Comparison of ENCODE assay signal across 18 cellular contexts in genomic region chr5:134468921-134469400, GRCh38.
"Had no signal": no experiment of that assay in that cellular context is flagged by ENCODE, and none has a peak within 500 bp of the region (broad histone marks: within the 10 kb centered on the region; RNA-seq: fewer than 3 reads in every experiment).

No MANE protein-coding gene starts in this region.

- H3K9me3 Mint-ChIP-seq: dendritic cell treated with granulocyte-macrophage colony-stimulating factor and Interleukin-4, amounts not matched to agents 40 ng/mL and 50 ng/mL, for 4 days had no signal

- ATAC-seq: activated CD4-positive, alpha-beta T cell treated with anti-CD3 and anti-CD28 coated beads for 36 hours; activated T-cell treated with anti-CD3 and anti-CD28 coated beads, Interleukin-2, amount 50 U/mL, for 4 hours; body of pancreas; pancreas had no signal

- H3K4me3 ChIP-seq: body of pancreas, lung, pancreas, sigmoid colon, stomach had no signal

- H3K9me3 ChIP-seq: body of pancreas, pancreas, sigmoid colon, stomach had no signal

- H3K27ac ChIP-seq: body of pancreas, pancreas had no signal

- FAIRE-seq: pancreas had no signal

- H3K27me3 ChIP-seq: body of pancreas, pancreas, sigmoid colon, stomach had no signal

- DNase-seq: activated CD4-positive, alpha-beta memory T cell treated with anti-CD3 and anti-CD28 coated beads for 36 hours; activated CD4-positive, alpha-beta T cell treated with anti-CD3 and anti-CD28 coated beads for 36 hours; activated gamma-delta T cell; activated T-cell treated with anti-CD3 and anti-CD28 coated beads, Interleukin-2, amount 50 U/mL, for 4 hours; amygdala; central memory CD4-positive, alpha-beta T cell; effector memory CD4-positive, alpha-beta T cell; foreskin melanocyte; naive B cell; sigmoid colon; stimulated activated CD4-positive, alpha-beta T cell treated with anti-CD3 and anti-CD28 coated beads, Interleukin-2, amount 100 ng/mL, for 24 hours; stomach; T-helper 9 cell had no signal

- H3K4me3 Mint-ChIP-seq: activated CD4-positive, alpha-beta memory T cell treated with anti-CD3 and anti-CD28 coated beads for 36 hours; activated CD4-positive, alpha-beta T cell treated with anti-CD3 and anti-CD28 coated beads for 36 hours; activated naive CD8-positive, alpha-beta T cell; activated T-cell treated with anti-CD3 and anti-CD28 coated beads, Interleukin-2, amount 50 U/mL, for 4 hours; dendritic cell treated with granulocyte-macrophage colony-stimulating factor and Interleukin-4, amounts not matched to agents 40 ng/mL and 50 ng/mL, for 4 days had no signal

- H3K36me3 ChIP-seq: pancreas, sigmoid colon, stomach had no signal

- H3K27ac Mint-ChIP-seq: activated CD4-positive, alpha-beta memory T cell treated with anti-CD3 and anti-CD28 coated beads for 36 hours; activated CD4-positive, alpha-beta T cell treated with anti-CD3 and anti-CD28 coated beads for 36 hours; activated naive CD8-positive, alpha-beta T cell; dendritic cell treated with granulocyte-macrophage colony-stimulating factor and Interleukin-4, amounts not matched to agents 40 ng/mL and 50 ng/mL, for 4 days; naive B cell had no signal

- H3K27me3 Mint-ChIP-seq: activated CD4-positive, alpha-beta memory T cell treated with anti-CD3 and anti-CD28 coated beads for 36 hours; activated CD4-positive, alpha-beta T cell treated with anti-CD3 and anti-CD28 coated beads for 36 hours; activated naive CD8-positive, alpha-beta T cell; dendritic cell treated with granulocyte-macrophage colony-stimulating factor and Interleukin-4, amounts not matched to agents 40 ng/mL and 50 ng/mL, for 4 days; naive B cell had no signal

- H3K36me3 Mint-ChIP-seq: activated CD4-positive, alpha-beta memory T cell treated with anti-CD3 and anti-CD28 coated beads for 36 hours; activated naive CD8-positive, alpha-beta T cell; naive B cell had no signal
